11 cellular contexts compared by ENCODE assay signal in genomic region chr1:218348628-218349185, GRCh38. TPM values are rescaled to one million over a fixed set of nuclear protein-coding genes. Genes with fewer than 3 reads are reported as not detected.
DNase-seq lines count a peak whose midpoint lies in the region; ATAC-seq and TF ChIP-seq lines count a peak whose summit lies in the region.
"Had no signal": no experiment of that assay in that cellular context is flagged by ENCODE, and none has a peak within 500 bp of the region (broad histone marks: within the 10 kb centered on the region; RNA-seq: fewer than 3 reads in every experiment).

No MANE protein-coding gene starts in this region.

- H3K27me3 ChIP-seq in AG04450 (ENCODE audit: control insufficient read depth, insufficient read depth, low read length) (no peaks in the 10 kb centered on the region), trophoblast cell (ENCODE audit: insufficient read depth, low read length) (no peaks in the 10 kb centered on the region)

- H3K9me3 ChIP-seq in AG04450 (ENCODE audit: control insufficient read depth, insufficient read depth, low read length) (no peaks in the 10 kb centered on the region), trophoblast cell (ENCODE audit: insufficient read depth, low read depth, low read length) (no peaks in the 10 kb centered on the region)

- no peak overlapping the region for H2BK5ac ChIP-seq in trophoblast cell (ENCODE audit: low read depth, low read length, poor library complexity)

- H4K91ac ChIP-seq in trophoblast cell (ENCODE audit: low read depth, low read length): no peak overlapping the region

- DNase-seq in AG04450 (ENCODE audit: low read depth, low spot score): no peak
- peak; percentile 34 for DNase-seq in NCI-H2196 (lab: John Stamatoyannopoulos, UW; ENCODE audit: unreplicated experiment)
- DNase-seq in epithelial cell of prostate (ENCODE audit: low read depth, low spot score): no peak
- peak in 1 of 2 donors; percentile 40 for DNase-seq in trophoblast cell
- DNase-seq in natural killer cell treated with Interleukin-12 subunit alpha and Interleukin-12 subunit beta and Interleukin-15 and Interleukin-18, amount 100 ng/mL, for 72 hours (ENCODE audit: low spot score): no peak
- DNase-seq in NOMO-1 treated with DMSO at 0.1 percent for 48 hours (lab: John Stamatoyannopoulos, UW; ENCODE audit: unreplicated experiment): no peak
- no peak for DNase-seq in NCI-H1048 (lab: John Stamatoyannopoulos, UW)
- DNase-seq: activated CD4-positive, alpha-beta T cell treated with anti-CD3 and anti-CD28 coated beads, Interleukin-2, amount 10 ng/mL, durations not matched to agents 7 days and 5 days; stimulated activated CD4-positive, alpha-beta T cell treated with anti-CD3 and anti-CD28 coated beads, Interleukin-12 subunit alpha, Interleukin-12 subunit beta, amount 100 ng/mL, for 4 hours had no signal

- no peaks in the 10 kb centered on the region for H3K4me1 ChIP-seq in trophoblast cell (ENCODE audit: control insufficient read depth in 1 of 2, insufficient read depth in 2 of 2, low read length in 2 of 2)

- no peak overlapping the region for H3K23ac ChIP-seq in trophoblast cell (ENCODE audit: low read length)

- H3K4me3 ChIP-seq in AG04450 (ENCODE audit: low read depth, low read length) (peak overlapping the region; percentile 75), trophoblast cell (ENCODE audit: low read depth, low read length) (no peak overlapping the region)

- no peak overlapping the region for H3K27ac Mint-ChIP-seq in natural killer cell treated with Interleukin-12 subunit alpha and Interleukin-12 subunit beta and Interleukin-15 and Interleukin-18, amount 100 ng/mL, for 72 hours
- H3K27ac Mint-ChIP-seq: activated CD4-positive, alpha-beta T cell treated with anti-CD3 and anti-CD28 coated beads, Interleukin-2, amount 10 ng/mL, durations not matched to agents 7 days and 5 days had no signal

- CTCF ChIA-PET in AG04450 (lab: Charles Lee): interaction anchor here (0.5 to 1.5 kb wide), 6 partner anchors 10 to 1037 kb away, joined by 3 to 10 read pairs (median 3); no protein-coding TSS in a partner anchor

- H3K27me3 Mint-ChIP-seq in natural killer cell treated with Interleukin-12 subunit alpha and Interleukin-12 subunit beta and Interleukin-15 and Interleukin-18, amount 100 ng/mL, for 72 hours: peaks cover 32 to 45% of the 10 kb centered on the region in 2 donors

- no peak overlapping the region for H4K8ac ChIP-seq in trophoblast cell (ENCODE audit: low read depth, low read length)

- no peaks in the 10 kb centered on the region for H3K36me3 ChIP-seq in trophoblast cell (ENCODE audit: control insufficient read depth in 1 of 2, insufficient read depth in 2 of 2, low read length in 2 of 2)

- H3K14ac ChIP-seq in trophoblast cell (ENCODE audit: low read length): no peak overlapping the region

- no peak overlapping the region for H2AFZ ChIP-seq in trophoblast cell (ENCODE audit: insufficient read depth, low read length, poor library complexity)

- H3K79me1 ChIP-seq in trophoblast cell (ENCODE audit: low read length): peaks cover 13% of the 10 kb centered on the region

- ATAC-seq in HG03135 (IDR thresholded peaks at IDR 0.05; ENCODE audit: unreplicated experiment): no peak
- ATAC-seq in natural killer cell treated with Interleukin-12 subunit alpha and Interleukin-12 subunit beta and Interleukin-15 and Interleukin-18, amount 100 ng/mL, for 72 hours: no peak

- no peak overlapping the region for H3K4ac ChIP-seq in trophoblast cell (ENCODE audit: low read depth, low read length)

- H3K27ac ChIP-seq in AG04450 (ENCODE audit: low read depth, low read length) (no peak overlapping the region), epithelial cell of prostate (peak overlapping the region; percentile 68), trophoblast cell (ENCODE audit: low read depth, low read length) (no peak overlapping the region)

- no peak overlapping the region for H3K9ac ChIP-seq in trophoblast cell (ENCODE audit: low read length)

- WGBS in trophoblast cell (ENCODE audit: extremely low coverage, insufficient coverage, insufficient read length): no CpG with 5 or more reads among the region's 5 CpGs

- no peak overlapping the region for H2BK12ac ChIP-seq in trophoblast cell (ENCODE audit: low read length)

- H3K36me3 Mint-ChIP-seq in natural killer cell treated with Interleukin-12 subunit alpha and Interleukin-12 subunit beta and Interleukin-15 and Interleukin-18, amount 100 ng/mL, for 72 hours: no peaks in the 10 kb centered on the region
- H3K36me3 Mint-ChIP-seq: brain had no signal

- H3K4me3 Mint-ChIP-seq in natural killer cell treated with Interleukin-12 subunit alpha and Interleukin-12 subunit beta and Interleukin-15 and Interleukin-18, amount 100 ng/mL, for 72 hours: no peak overlapping the region
- H3K4me3 Mint-ChIP-seq: activated CD4-positive, alpha-beta T cell treated with anti-CD3 and anti-CD28 coated beads, Interleukin-2, amount 10 ng/mL, durations not matched to agents 7 days and 5 days had no signal

- H2BK120ac ChIP-seq in trophoblast cell (ENCODE audit: insufficient read depth, low read length, poor library complexity): no peak overlapping the region

- no peak overlapping the region for H2AK5ac ChIP-seq in trophoblast cell (ENCODE audit: low read length)

- peak overlapping the region; percentile 94 for H3K4me2 ChIP-seq in trophoblast cell (ENCODE audit: low read length)

- no peak overlapping the region for H4K12ac ChIP-seq in trophoblast cell (ENCODE audit: low read depth, low read length)

- no peak overlapping the region for H3K18ac ChIP-seq in trophoblast cell (ENCODE audit: low read length)

- TF ChIP-seq CTCF in AG04450 (IDR thresholded peaks at IDR 0.05; ENCODE audit: low read depth, low read length): no peak

- POLR2A ChIA-PET in AG04450 (lab: Yijun Ruan, JAX): no interaction called here

- no peaks in the 10 kb centered on the region for H3K79me2 ChIP-seq in trophoblast cell (ENCODE audit: control insufficient read depth, insufficient read depth, low read length, poor library complexity)

- no peaks in the 10 kb centered on the region for H3K9me3 Mint-ChIP-seq in natural killer cell treated with Interleukin-12 subunit alpha and Interleukin-12 subunit beta and Interleukin-15 and Interleukin-18, amount 100 ng/mL, for 72 hours
- H3K9me3 Mint-ChIP-seq: activated CD4-positive, alpha-beta T cell treated with anti-CD3 and anti-CD28 coated beads, Interleukin-2, amount 10 ng/mL, durations not matched to agents 7 days and 5 days had no signal

- peaks cover 15 to 25% of the 10 kb centered on the region in 2 donors for H3K4me1 Mint-ChIP-seq in natural killer cell treated with Interleukin-12 subunit alpha and Interleukin-12 subunit beta and Interleukin-15 and Interleukin-18, amount 100 ng/mL, for 72 hours (ENCODE audit: low read depth in 2 of 2)

RNA-seq across cellular contexts. Expression of gene TGFB2, which starts 3.6 kb away (rescaled TPM):
- polyA plus RNA-seq in AG04450 (2011; rRNA removed): 10.2 and 14.8 TPM in 2 replicates
- 6.3 and 11.5 TPM in 2 replicates for polyA minus RNA-seq in AG04450 (2011; rRNA and poly(A)+ RNA removed)
- 16.4 and 18.9 TPM in 2 replicates for polyA plus RNA-seq in trophoblast cell (2013)
- under 1 TPM in 1 of 2 donors, not detected in 1; 0.11 TPM for total RNA-seq in natural killer cell treated with Interleukin-12 subunit alpha and Interleukin-12 subunit beta and Interleukin-15 and Interleukin-18, amount 100 ng/mL, for 72 hours
- total RNA-seq: activated CD4-positive, alpha-beta T cell treated with anti-CD3 and anti-CD28 coated beads, Interleukin-2, amount 10 ng/mL, durations not matched to agents 7 days and 5 days had no signal
